ENCODE assay signal across 1 cellular context in genomic region chrX:153876112-153876491, GRCh38.
TF ChIP-seq lines count a peak whose summit lies in the region.

No MANE protein-coding gene starts in this region.

TF ChIP-seq in H1, 55 proteins besides CTCF, POLR2A, EP300 and RAD21:
- TF ChIP-seq, protein P1, sequence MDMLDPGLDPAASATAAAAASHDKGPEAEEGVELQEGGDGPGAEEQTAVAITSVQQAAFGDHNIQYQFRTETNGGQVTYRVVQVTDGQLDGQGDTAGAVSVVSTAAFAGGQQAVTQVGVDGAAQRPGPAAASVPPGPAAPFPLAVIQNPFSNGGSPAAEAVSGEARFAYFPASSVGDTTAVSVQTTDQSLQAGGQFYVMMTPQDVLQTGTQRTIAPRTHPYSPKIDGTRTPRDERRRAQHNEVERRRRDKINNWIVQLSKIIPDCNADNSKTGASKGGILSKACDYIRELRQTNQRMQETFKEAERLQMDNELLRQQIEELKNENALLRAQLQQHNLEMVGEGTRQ (IDR thresholded peaks at IDR 0.05; ENCODE audit: low read length) = no peak
- TF ChIP-seq KDM4A (IDR thresholded peaks at IDR 0.05; ENCODE audit: low read depth, low read length, severe bottlenecking) (no peak), BACH1 (IDR thresholded peaks at IDR 0.05; ENCODE audit: low read length) (no peak), FOSL1 (IDR thresholded peaks at IDR 0.05; ENCODE audit: insufficient read depth, low read depth, low read length) (no peak), SIN3A (conservative IDR thresholded peaks at IDR 0.05 in 1 of 2, IDR thresholded peaks at IDR 0.05 in 1 of 2; ENCODE audit: low read depth in 1 of 2, low read length in 2 of 2) (no peak), KDM1A (IDR thresholded peaks at IDR 0.05; ENCODE audit: borderline replicate concordance, low read length) (no peak), GTF2F1 (IDR thresholded peaks at IDR 0.05; ENCODE audit: borderline replicate concordance, low read depth, low read length) (no peak), GABPA (IDR thresholded peaks at IDR 0.05; ENCODE audit: borderline replicate concordance, insufficient read depth, low read length) (no peak), SP1 (IDR thresholded peaks at IDR 0.05; ENCODE audit: low read depth, low read length) (no peak), SUZ12 (IDR thresholded peaks at IDR 0.05; ENCODE audit: low read length) (no peak), HDAC2 (IDR thresholded peaks at IDR 0.05; ENCODE audit: borderline replicate concordance in 1 of 2, low read depth in 2 of 2, low read length in 2 of 2) (no peak), HDAC6 (IDR thresholded peaks at IDR 0.05; ENCODE audit: low read depth, low read length) (no peak), NANOG (IDR thresholded peaks at IDR 0.05; ENCODE audit: insufficient read depth, low read depth, low read length, poor library complexity, severe bottlenecking) (no peak), TEAD4 (IDR thresholded peaks at IDR 0.05; ENCODE audit: low read depth, low read length) (no peak), ZNF274 (IDR thresholded peaks at IDR 0.05; ENCODE audit: borderline replicate concordance, extremely low read depth, low read length) (no peak)
TF ChIP-seq in H1: peak in this region for 0.
